ENCODE assay signal across 8 cellular contexts in genomic region chr10:119449760-119450461, GRCh38.
DNase-seq lines count a peak whose midpoint lies in the region; ATAC-seq and TF ChIP-seq lines count a peak whose summit lies in the region.

No MANE protein-coding gene starts in this region.

- DNase-seq in T-helper 17 cell = no peak
- DNase-seq in left cardiac atrium = peak; percentile 77
- DNase-seq in suprapubic skin (ENCODE audit: low spot score in 2 of 2) = peak in 1 of 2 donors; percentile 83
- no peak for DNase-seq in NCI-H1417 treated with DMSO at 0.1 percent for 48 hours (lab: John Stamatoyannopoulos, UW)
- DNase-seq in HAP-1 (ENCODE audit: low spot score in 2 of 2) = no peak
- DNase-seq in NCI-H1105 (lab: John Stamatoyannopoulos, UW) = no peak

- no peaks in the 10 kb centered on the region for H3K27me3 Mint-ChIP-seq in T-helper 17 cell

- in situ Hi-C loops in HAP-1 (cut with MboI; ENCODE audit: low sequenced_read_pairs) = loop anchor here (10.0 kb wide), 1 partner anchor 255 kb away; no protein-coding TSS in a partner anchor

- H3K4me3 Mint-ChIP-seq in T-helper 17 cell = no peak overlapping the region

- TF ChIP-seq CTCF in suprapubic skin (IDR thresholded peaks at IDR 0.05) = no peak

- peak overlapping the region; percentile 48 for H3K27ac ChIP-seq in suprapubic skin

- no peak for TF ChIP-seq POLR2A in suprapubic skin (IDR thresholded peaks at IDR 0.05)

- peak overlapping the region; percentile 39 for H3K27ac Mint-ChIP-seq in T-helper 17 cell

- no peak for TF ChIP-seq EP300 in suprapubic skin (IDR thresholded peaks at IDR 0.05)

- H3K9me3 ChIP-seq in T-helper 17 cell (ENCODE audit: control insufficient read depth, low read length, poor library complexity, severe bottlenecking) (no peaks in the 10 kb centered on the region), suprapubic skin (no peaks in the 10 kb centered on the region), HAP-1 (no peaks in the 10 kb centered on the region)

- peaks cover 28% of the 10 kb centered on the region for H3K4me1 ChIP-seq in suprapubic skin
- H3K4me1 ChIP-seq in HAP-1 = no peaks in the 10 kb centered on the region

- H3K36me3 ChIP-seq in suprapubic skin (peaks cover 22% of the 10 kb centered on the region), HAP-1 (replicated peaks) (no peaks in the 10 kb centered on the region)

- intact Hi-C loops in left cardiac atrium (cut with DNase I) = no loop called here

- H3K27me3 ChIP-seq in suprapubic skin = no peaks in the 10 kb centered on the region
- H3K27me3 ChIP-seq in HAP-1 (ENCODE audit: low read depth) = no peaks in the 10 kb centered on the region

- 40% methylated on average over 14 of the region's 16 CpGs for WGBS in suprapubic skin

- no peaks in the 10 kb centered on the region for H3K4me1 Mint-ChIP-seq in T-helper 17 cell

- peak; percentile 42 for ATAC-seq in GM21786 (IDR thresholded peaks at IDR 0.05; ENCODE audit: unreplicated experiment)
- no peak for ATAC-seq in T-helper 17 cell
- peak; percentile 8 to 59 for ATAC-seq in left cardiac atrium
- ATAC-seq in HG03159 (IDR thresholded peaks at IDR 0.05; ENCODE audit: unreplicated experiment) = no peak

- H3K4me3 ChIP-seq in suprapubic skin = no peak overlapping the region
- H3K4me3 ChIP-seq in HAP-1 = no peak overlapping the region

- H3K36me3 Mint-ChIP-seq in T-helper 17 cell (ENCODE audit: low read depth) = no peaks in the 10 kb centered on the region

Comparison
In these comparisons a context has a peak if more than half of its experiments do, and no peak if none do; other contexts are left out.
1. ATAC-seq: peak in GM21786 (single experiment) and left cardiac atrium (2 of 2); none in T-helper 17 cell (single experiment) and HG03159 (single experiment).